Comparison of ENCODE assay signal across 21 cellular contexts in the genomic region with DNA sequence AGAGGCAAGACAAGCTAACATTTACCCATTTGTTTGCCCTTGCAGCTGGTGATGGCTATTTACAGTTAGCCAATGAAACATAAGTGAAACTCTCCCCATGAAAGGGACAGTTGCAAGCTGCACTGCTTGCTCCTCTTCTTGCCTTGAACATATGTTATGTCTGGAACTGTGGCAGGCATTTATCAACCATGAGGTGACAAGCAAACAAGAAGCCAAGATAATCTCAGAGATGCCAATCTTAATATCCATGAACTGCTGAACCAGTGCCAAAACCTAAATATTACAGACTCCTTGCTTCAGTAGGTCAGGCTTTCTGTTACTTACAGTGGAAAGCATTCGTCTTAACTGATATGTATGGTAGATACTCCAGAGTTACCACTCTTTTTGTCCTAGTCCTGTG.
DNase-seq lines count a peak whose midpoint lies in the region; ATAC-seq and TF ChIP-seq lines count a peak whose summit lies in the region.
"Had no signal": no experiment of that assay in that cellular context is flagged by ENCODE, and none has a peak within 500 bp of the region (broad histone marks: within the 10 kb centered on the region; RNA-seq: fewer than 3 reads in every experiment).

No MANE protein-coding gene starts in this region.

- 54% methylated on average over 1 of the region's 1 CpG for WGBS in right cardiac atrium

- H3K4me3 ChIP-seq in right cardiac atrium (ENCODE audit: low read length) (no peak overlapping the region), SJCRH30 (peak overlapping the region; percentile 28), upper lobe of right lung (no peak overlapping the region)
- H3K4me3 ChIP-seq: prostate gland, vagina had no signal

- no peak overlapping the region for H3K27ac ChIP-seq in right cardiac atrium (ENCODE audit: low read length)
- H3K27ac ChIP-seq in SJCRH30 = peak overlapping the region; percentile 87
- no peak overlapping the region for H3K27ac ChIP-seq in upper lobe of right lung
- H3K27ac ChIP-seq: neutrophil, prostate gland, vagina had no signal

- H3K36me3 ChIP-seq in SJCRH30 (no peaks in the 10 kb centered on the region), upper lobe of right lung (no peaks in the 10 kb centered on the region)
- H3K36me3 ChIP-seq: BE2C, neutrophil, prostate gland, vagina had no signal

- no peaks in the 10 kb centered on the region for H3K27me3 ChIP-seq in right cardiac atrium (ENCODE audit: control insufficient read depth, insufficient read depth)
- no peaks in the 10 kb centered on the region for H3K27me3 ChIP-seq in SJCRH30
- no peaks in the 10 kb centered on the region for H3K27me3 ChIP-seq in upper lobe of right lung
- H3K27me3 ChIP-seq: BE2C, neutrophil, vagina had no signal

- peak; percentile 31 for ATAC-seq in left ventricle myocardium superior
- ATAC-seq in right cardiac atrium = no peak
- no peak for ATAC-seq in HG03521 (IDR thresholded peaks at IDR 0.05; ENCODE audit: unreplicated experiment)
- no peak for ATAC-seq in upper lobe of right lung
- ATAC-seq in GM21360 (IDR thresholded peaks at IDR 0.05; ENCODE audit: unreplicated experiment) = no peak
- ATAC-seq: activated T-cell treated with anti-CD3 and anti-CD28 coated beads, Interleukin-2, amount 50 U/mL, for 72 hours had no signal

- H3K9me3 ChIP-seq in right cardiac atrium (ENCODE audit: control insufficient read depth, low read length) (no peaks in the 10 kb centered on the region), SJCRH30 (replicated peaks) (no peaks in the 10 kb centered on the region), upper lobe of right lung (no peaks in the 10 kb centered on the region)
- H3K9me3 ChIP-seq: BE2C, neutrophil, prostate gland, vagina had no signal

- no peak for DNase-seq in left ventricle myocardium superior
- no peak for DNase-seq in right cardiac atrium
- peak; percentile 71 to 83 for DNase-seq in SJCRH30
- peak; percentile 42 for DNase-seq in myocyte (ENCODE audit: low read depth)
- no peak for DNase-seq in DMS114 treated with DMSO at 0.1 percent for 48 hours (lab: John Stamatoyannopoulos, UW; ENCODE audit: unreplicated experiment)
- DNase-seq in upper lobe of right lung = no peak
- DNase-seq: activated CD4-positive, alpha-beta T cell treated with anti-CD3 and anti-CD28 coated beads for 4 hours; activated naive CD4-positive, alpha-beta T cell treated with Interleukin-2 at 50 U/mL for 16 hours; activated T-cell treated with anti-CD3 and anti-CD28 coated beads, Interleukin-2, amount 50 U/mL, for 72 hours; amniotic stem cell; BE2C; central memory CD4-positive, alpha-beta T cell; DMS79 treated with DMSO at 0.1 percent for 48 hours; NCI-H526; small intestine; stimulated activated CD4-positive, alpha-beta T cell treated with anti-CD3 and anti-CD28 coated beads, Interleukin-2, amount 100 ng/mL, for 24 hours had no signal

- peaks cover 3% of the 10 kb centered on the region for H3K4me1 ChIP-seq in right cardiac atrium (ENCODE audit: control insufficient read depth, insufficient read depth, low read length)
- peaks cover 22% of the 10 kb centered on the region for H3K4me1 ChIP-seq in SJCRH30
- no peaks in the 10 kb centered on the region for H3K4me1 ChIP-seq in upper lobe of right lung
- H3K4me1 ChIP-seq: prostate gland, vagina had no signal

- intact Hi-C loops in left ventricle myocardium superior (cut with micrococcal nuclease) (no loop called here), right cardiac atrium (cut with DNase I) (loop anchor here in 1 of 4 donors (5.0 kb wide), 1 partner anchor 718 kb away; no protein-coding TSS in a partner anchor), upper lobe of right lung (cut with DNase I) (no loop called here)

- no peak for TF ChIP-seq CTCF in upper lobe of right lung (IDR thresholded peaks at IDR 0.05)

Comparison
In these comparisons a context has a peak if more than half of its experiments do, and no peak if none do; other contexts are left out.
1. DNase-seq: peak in SJCRH30 (2 of 2) and myocyte (single experiment); none in left ventricle myocardium superior (single experiment), right cardiac atrium (0 of 3), DMS114 treated with DMSO at 0.1 percent for 48 hours (single experiment) and upper lobe of right lung (single experiment).